Comparison of ENCODE assay signal across 1 cellular context in genomic region chr14:45491914-45492313, GRCh38.
TF ChIP-seq lines count a peak whose summit lies in the region.

No MANE protein-coding gene starts in this region.

TF ChIP-seq in liver, 16 proteins besides CTCF, POLR2A, EP300 and RAD21 (continued from another document):
- TF ChIP-seq, protein P1, sequence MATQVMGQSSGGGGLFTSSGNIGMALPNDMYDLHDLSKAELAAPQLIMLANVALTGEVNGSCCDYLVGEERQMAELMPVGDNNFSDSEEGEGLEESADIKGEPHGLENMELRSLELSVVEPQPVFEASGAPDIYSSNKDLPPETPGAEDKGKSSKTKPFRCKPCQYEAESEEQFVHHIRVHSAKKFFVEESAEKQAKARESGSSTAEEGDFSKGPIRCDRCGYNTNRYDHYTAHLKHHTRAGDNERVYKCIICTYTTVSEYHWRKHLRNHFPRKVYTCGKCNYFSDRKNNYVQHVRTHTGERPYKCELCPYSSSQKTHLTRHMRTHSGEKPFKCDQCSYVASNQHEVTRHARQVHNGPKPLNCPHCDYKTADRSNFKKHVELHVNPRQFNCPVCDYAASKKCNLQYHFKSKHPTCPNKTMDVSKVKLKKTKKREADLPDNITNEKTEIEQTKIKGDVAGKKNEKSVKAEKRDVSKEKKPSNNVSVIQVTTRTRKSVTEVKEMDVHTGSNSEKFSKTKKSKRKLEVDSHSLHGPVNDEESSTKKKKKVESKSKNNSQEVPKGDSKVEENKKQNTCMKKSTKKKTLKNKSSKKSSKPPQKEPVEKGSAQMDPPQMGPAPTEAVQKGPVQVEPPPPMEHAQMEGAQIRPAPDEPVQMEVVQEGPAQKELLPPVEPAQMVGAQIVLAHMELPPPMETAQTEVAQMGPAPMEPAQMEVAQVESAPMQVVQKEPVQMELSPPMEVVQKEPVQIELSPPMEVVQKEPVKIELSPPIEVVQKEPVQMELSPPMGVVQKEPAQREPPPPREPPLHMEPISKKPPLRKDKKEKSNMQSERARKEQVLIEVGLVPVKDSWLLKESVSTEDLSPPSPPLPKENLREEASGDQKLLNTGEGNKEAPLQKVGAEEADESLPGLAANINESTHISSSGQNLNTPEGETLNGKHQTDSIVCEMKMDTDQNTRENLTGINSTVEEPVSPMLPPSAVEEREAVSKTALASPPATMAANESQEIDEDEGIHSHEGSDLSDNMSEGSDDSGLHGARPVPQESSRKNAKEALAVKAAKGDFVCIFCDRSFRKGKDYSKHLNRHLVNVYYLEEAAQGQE (IDR thresholded peaks at IDR 0.05), result no peak
- TF ChIP-seq HNF4A (conservative IDR thresholded peaks at IDR 0.05) (peak; percentile 58 to 71), NR2F2 (IDR thresholded peaks at IDR 0.05) (no peak), FOXA2 (IDR thresholded peaks at IDR 0.05) (peak; percentile 69), GABPA (IDR thresholded peaks at IDR 0.05 in 1 of 2, conservative IDR thresholded peaks at IDR 0.05 in 1 of 2) (no peak), SP1 (IDR thresholded peaks at IDR 0.05) (peak; percentile 45), JUND (IDR thresholded peaks at IDR 0.05) (peak in 1 of 2 donors; percentile 60), RXRA (IDR thresholded peaks at IDR 0.05) (peak; percentile 57 to 80)
- TF ChIP-seq, protein P2, sequence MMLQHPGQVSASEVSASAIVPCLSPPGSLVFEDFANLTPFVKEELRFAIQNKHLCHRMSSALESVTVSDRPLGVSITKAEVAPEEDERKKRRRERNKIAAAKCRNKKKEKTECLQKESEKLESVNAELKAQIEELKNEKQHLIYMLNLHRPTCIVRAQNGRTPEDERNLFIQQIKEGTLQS (IDR thresholded peaks at IDR 0.05), result peak; percentile 33
- TF ChIP-seq, protein P3, sequence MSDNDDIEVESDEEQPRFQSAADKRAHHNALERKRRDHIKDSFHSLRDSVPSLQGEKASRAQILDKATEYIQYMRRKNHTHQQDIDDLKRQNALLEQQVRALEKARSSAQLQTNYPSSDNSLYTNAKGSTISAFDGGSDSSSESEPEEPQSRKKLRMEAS (IDR thresholded peaks at IDR 0.05), result peak; percentile 25
TF ChIP-seq in liver: peak in this region for 10.
